ENCODE assay signal across 20 cellular contexts in the genomic region with DNA sequence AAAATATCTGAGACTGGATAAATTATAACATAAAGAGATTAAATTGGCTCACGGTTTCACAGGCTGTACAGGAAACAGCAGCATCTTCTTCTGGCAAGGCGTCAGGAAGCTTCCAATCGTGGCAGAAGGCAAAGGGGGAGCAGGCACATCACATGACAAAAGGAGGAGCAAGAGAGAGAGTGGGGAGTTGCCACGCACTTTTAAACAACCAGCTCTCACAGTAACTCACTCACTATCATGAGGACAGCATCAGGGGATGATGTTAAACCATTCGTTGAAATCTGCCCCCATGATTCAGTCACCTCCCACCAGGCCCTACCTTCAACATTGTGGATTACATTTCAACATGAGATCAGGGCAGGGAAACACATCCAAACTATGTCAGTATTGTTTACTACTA.
"Had no signal": no experiment of that assay in that cellular context is flagged by ENCODE, and none has a peak within 500 bp of the region (broad histone marks: within the 10 kb centered on the region; RNA-seq: fewer than 3 reads in every experiment).

No MANE protein-coding gene starts in this region.

- DNase-seq: Karpas-422, KG1, MG63, NCI-H1092, NCI-H1105 treated with DMSO at 0.1 percent for 48 hours, NCI-H1417 treated with DMSO at 0.1 percent for 48 hours, NCI-H146, NCI-H1694 treated with DMSO at 0.1 percent for 48 hours, NCI-H1930, NCI-H2081, NCI-H2107, NCI-H2227 treated with DMSO at 0.1 percent for 48 hours, NCI-H524, NCI-H526 treated with DMSO at 0.1 percent for 48 hours, NCI-H748 treated with DMSO at 0.1 percent for 48 hours, SHP77, SK-N-SH, SW 1271 had no signal

- H3K9ac ChIP-seq: SK-N-SH had no signal

- H3K9me3 ChIP-seq: MG63, SK-N-SH had no signal

- H3K27ac ChIP-seq: RWPE1 had no signal

- H3K36me3 ChIP-seq: MG63 had no signal

- H3K4me2 ChIP-seq: SK-N-SH had no signal

- ATAC-seq: Panc1 had no signal

- H3K4me3 ChIP-seq: MG63 had no signal

- H3K27me3 ChIP-seq: MG63 had no signal
